Comparison of ENCODE assay signal across 1 cellular context in the genomic region with DNA sequence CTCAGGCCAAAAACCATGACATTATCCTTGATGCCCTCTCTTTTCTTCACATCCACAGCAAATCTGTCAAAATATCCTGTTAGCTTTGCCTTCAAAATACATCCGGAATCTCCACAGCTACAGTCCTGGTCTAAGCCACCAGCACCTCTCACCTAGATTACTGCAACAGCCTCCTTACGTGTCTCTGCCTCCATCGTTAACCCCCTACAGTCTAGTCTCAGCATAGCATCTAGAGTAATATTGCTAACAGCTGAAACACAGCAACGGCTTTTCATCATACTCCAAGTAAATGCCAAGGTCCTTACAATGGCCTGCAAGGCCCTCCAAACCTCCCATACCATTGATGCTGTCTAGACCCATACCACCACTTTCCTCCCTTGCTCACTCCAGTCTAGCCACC.
A peak's percentile ranks its signal among the peaks of the same experiment; 100 is the strongest.
TF ChIP-seq lines count a peak whose summit lies in the region.

No MANE protein-coding gene starts in this region.

TF ChIP-seq in HepG2, 621 proteins besides CTCF, POLR2A, EP300 and RAD21:
- TF ChIP-seq SRF (IDR thresholded peaks at IDR 0.05; ENCODE audit: low read depth, low read length) (no peak), FOSL2 (CRISPR knock-in tag; IDR thresholded peaks at IDR 0.05) (no peak), ZFP41 (CRISPR knock-in tag; IDR thresholded peaks at IDR 0.05; ENCODE audit: borderline replicate concordance) (no peak), RAD51 (IDR thresholded peaks at IDR 0.05; ENCODE audit: borderline replicate concordance) (no peak), ZNF652 (CRISPR knock-in tag; IDR thresholded peaks at IDR 0.05; ENCODE audit: borderline replicate concordance, low read depth) (peak; percentile 60)
